Comparison of ENCODE assay signal across 8 cellular contexts in the genomic region with DNA sequence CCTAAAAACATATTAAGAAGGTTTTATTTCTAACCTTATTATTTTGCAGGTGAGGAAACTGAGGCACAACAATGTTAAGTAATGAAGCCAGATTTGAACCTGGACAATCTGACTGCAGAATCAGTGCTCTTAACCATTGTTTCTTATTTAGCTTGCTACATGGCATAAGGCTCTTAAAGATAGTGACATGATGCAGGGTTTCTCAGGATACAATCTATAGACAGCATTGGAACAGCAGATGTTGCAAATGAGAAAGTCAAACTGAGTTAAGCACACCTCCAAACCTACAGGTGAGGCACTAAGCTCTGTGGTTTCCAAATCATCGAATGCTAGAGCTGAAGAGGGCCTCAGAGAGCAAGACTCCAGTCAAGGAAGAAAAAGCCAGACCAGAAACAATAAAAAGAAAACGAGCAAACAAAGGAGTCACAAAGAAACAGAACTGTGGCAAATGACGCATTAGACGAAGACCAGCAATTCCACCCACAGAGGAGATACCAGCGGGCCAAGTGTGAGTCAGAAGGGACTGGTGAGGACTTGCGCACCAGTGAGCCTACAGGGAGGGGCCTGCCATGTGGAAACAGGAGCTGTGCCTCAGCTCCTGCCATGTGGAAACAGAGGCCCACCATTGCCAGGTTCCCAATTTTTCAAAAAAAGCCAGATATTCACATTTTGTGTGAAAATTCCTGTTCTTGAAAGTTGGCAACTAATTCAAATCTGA. TPM values are rescaled to one million over a fixed set of nuclear protein-coding genes. Genes with fewer than 3 reads are reported as not detected.
DNase-seq lines count a peak whose midpoint lies in the region; ATAC-seq and TF ChIP-seq lines count a peak whose summit lies in the region.

No MANE protein-coding gene starts in this region.

- H3K4me1 ChIP-seq in neutrophil (ENCODE audit: control insufficient read depth in 1 of 2, insufficient read depth in 1 of 2, low read depth in 1 of 2, low read length in 1 of 2): peaks cover 62 to 85% of the 10 kb centered on the region in 2 experiments
- no peaks in the 10 kb centered on the region for H3K4me1 ChIP-seq in endodermal cell (ENCODE audit: control insufficient read depth, insufficient read depth, low read length)

- H3K36me3 Mint-ChIP-seq in MCF 10A (ENCODE audit: insufficient read depth, unreplicated experiment) (no peaks in the 10 kb centered on the region), glutamatergic neuron (ENCODE audit: unreplicated experiment) (no peaks in the 10 kb centered on the region), endodermal cell (ENCODE audit: low read depth) (no peaks in the 10 kb centered on the region)

- H3K4me3 Mint-ChIP-seq in MCF 10A (ENCODE audit: unreplicated experiment) (peak overlapping the region; percentile 11), glutamatergic neuron (ENCODE audit: unreplicated experiment) (no peak overlapping the region), endodermal cell (no peak overlapping the region)

- intact Hi-C loops in MCF 10A (cut with micrococcal nuclease): loop anchor here (1.0 kb wide), 2 partner anchors 15 to 47 kb away; partner anchors contain the start of gene CD58

- no peaks in the 10 kb centered on the region for H3K9me3 Mint-ChIP-seq in MCF 10A (ENCODE audit: unreplicated experiment)
- H3K9me3 Mint-ChIP-seq in glutamatergic neuron (ENCODE audit: unreplicated experiment): no peaks in the 10 kb centered on the region
- H3K9me3 Mint-ChIP-seq in endodermal cell: no peaks in the 10 kb centered on the region

- POLR2A ChIA-PET in MCF 10A (lab: Yijun Ruan, JAX): interaction anchor here (0.6 to 3.3 kb wide), 14 partner anchors 10 to 425 kb away, joined by 3 to 37 read pairs (median 4); partner anchors contain the start of gene CD58

- no peak overlapping the region for H3K4me3 ChIP-seq in neutrophil (ENCODE audit: low read depth in 1 of 2, low read length in 1 of 2)
- H3K4me3 ChIP-seq in endodermal cell (ENCODE audit: low read length): no peak overlapping the region

- ATAC-seq in HG03066 (IDR thresholded peaks at IDR 0.05; ENCODE audit: low read depth, unreplicated experiment): peak; percentile 51

- H3K27ac Mint-ChIP-seq in MCF 10A (ENCODE audit: low read depth, unreplicated experiment) (peak overlapping the region; percentile 84), glutamatergic neuron (ENCODE audit: unreplicated experiment) (no peak overlapping the region), endodermal cell (no peak overlapping the region)

- BruUV-seq in MCF 10A (replicated peaks; lab: Mats Ljungman, UMichigan): no TSS peak

- in situ Hi-C loops in GM18951 (cut with MboI; ENCODE audit: low sequenced_read_pairs, unreplicated experiment): no loop called here

- TF ChIP-seq POLR2A in GM18951 (IDR thresholded peaks at IDR 0.05; ENCODE audit: extremely low read depth, insufficient read depth, insufficient read length): peak; percentile 48

- no peak overlapping the region for H3K9ac ChIP-seq in endodermal cell (ENCODE audit: extremely low read depth, low read length, poor library complexity, severe bottlenecking)

- H3K36me3 ChIP-seq in neutrophil (no peaks in the 10 kb centered on the region), endodermal cell (ENCODE audit: control insufficient read depth, insufficient read depth, low read length) (no peaks in the 10 kb centered on the region)

- H3K27me3 ChIP-seq in neutrophil (no peaks in the 10 kb centered on the region), endodermal cell (ENCODE audit: control insufficient read depth, insufficient read depth, low read length, poor library complexity, severe bottlenecking) (no peaks in the 10 kb centered on the region)

- CTCF ChIA-PET in MCF 10A (lab: Yijun Ruan, JAX): interaction anchor here (0.7 to 2.9 kb wide), 6 partner anchors 13 to 1298 kb away, joined by 3 to 9 read pairs (median 4); no protein-coding TSS in a partner anchor

- peaks cover 25% of the 10 kb centered on the region for H3K4me1 Mint-ChIP-seq in MCF 10A (ENCODE audit: insufficient read depth, unreplicated experiment)
- peaks cover 9% of the 10 kb centered on the region for H3K4me1 Mint-ChIP-seq in glutamatergic neuron (ENCODE audit: low read depth, unreplicated experiment)
- peaks cover 16% of the 10 kb centered on the region for H3K4me1 Mint-ChIP-seq in endodermal cell

- TF ChIP-seq CTCF in MCF 10A (IDR thresholded peaks at IDR 0.05; ENCODE audit: unreplicated experiment): no peak
- TF ChIP-seq CTCF in neutrophil (IDR thresholded peaks at IDR 0.05): no peak
- TF ChIP-seq CTCF in glutamatergic neuron (IDR thresholded peaks at IDR 0.05; ENCODE audit: partially characterized antibody, unreplicated experiment): no peak
- no peak for TF ChIP-seq CTCF in endodermal cell (conservative IDR thresholded peaks at IDR 0.05)

- no peaks in the 10 kb centered on the region for H3K27me3 Mint-ChIP-seq in MCF 10A (ENCODE audit: insufficient read depth, unreplicated experiment)
- no peaks in the 10 kb centered on the region for H3K27me3 Mint-ChIP-seq in glutamatergic neuron (ENCODE audit: unreplicated experiment)
- peaks cover 2% of the 10 kb centered on the region for H3K27me3 Mint-ChIP-seq in endodermal cell (ENCODE audit: insufficient read depth)

- WGBS in endodermal cell (ENCODE audit: insufficient coverage in 1 of 2, insufficient read length in 1 of 2), 2 experiments: 93 to 95% methylated on average over 6 of the region's 6 CpGs

- H3K27ac ChIP-seq in neutrophil (peak overlapping the region; percentile 51), endodermal cell (ENCODE audit: low read depth, low read length) (no peak overlapping the region)

- DNase-seq in T-helper 1 cell (peak; percentile 37 to 89 (median 56)), MCF 10A (ENCODE audit: unreplicated experiment) (peak; percentile 99), glutamatergic neuron (no peak), endodermal cell (no peak), NCI-H2196 treated with DMSO at 0.1 percent for 48 hours (lab: John Stamatoyannopoulos, UW; ENCODE audit: unreplicated experiment) (no peak)

- H3K9me3 ChIP-seq in neutrophil (no peaks in the 10 kb centered on the region), endodermal cell (ENCODE audit: control insufficient read depth, low read length) (no peaks in the 10 kb centered on the region)

RNA-seq across cellular contexts. Expression of gene CD58, which starts 14.4 kb away (rescaled TPM):
- total RNA-seq in MCF 10A (2022) (11.0 and 13.4 TPM in 2 replicates), glutamatergic neuron (ENCODE audit: unreplicated experiment) (8.0 TPM), endodermal cell (1 to 10 TPM; 4.6 to 5.9 TPM)
- polyA plus RNA-seq in endodermal cell (2013, experiment 1 of 2): 13.5 TPM
- polyA plus RNA-seq in endodermal cell (2013, experiment 2 of 2): 15.1 TPM

Comparison
In these comparisons a context has a peak if more than half of its experiments do, and no peak if none do; other contexts are left out.
1. DNase-seq: peak in T-helper 1 cell (5 of 5) and MCF 10A (single experiment); none in glutamatergic neuron (single experiment), endodermal cell (single experiment) and NCI-H2196 treated with DMSO at 0.1 percent for 48 hours (single experiment).